Comparison of ENCODE assay signal across 16 cellular contexts in the genomic region with DNA sequence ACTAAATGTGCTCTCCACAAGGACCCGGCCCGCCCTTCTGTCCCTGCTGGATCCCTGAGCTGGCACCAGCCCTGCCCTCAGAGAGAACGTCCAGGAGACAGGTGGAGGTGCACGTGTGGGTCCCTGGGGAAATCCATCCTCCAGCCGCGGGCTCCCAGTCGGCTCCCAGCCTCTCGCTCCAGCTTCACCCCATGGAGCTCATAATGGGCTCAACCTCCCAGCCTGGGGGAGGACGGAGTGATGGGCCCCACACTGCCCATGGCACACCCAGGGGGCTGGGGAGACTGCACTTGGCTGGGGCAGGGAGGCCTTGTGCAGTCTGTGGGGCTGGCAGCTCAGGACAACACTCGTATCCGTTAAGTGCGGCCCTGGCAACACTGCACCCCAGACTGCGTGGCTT.
DNase-seq lines count a peak whose midpoint lies in the region; ATAC-seq and TF ChIP-seq lines count a peak whose summit lies in the region.
"Had no signal": no experiment of that assay in that cellular context is flagged by ENCODE, and none has a peak within 500 bp of the region (broad histone marks: within the 10 kb centered on the region; RNA-seq: fewer than 3 reads in every experiment).

No MANE protein-coding gene starts in this region.

- H3K36me3 Mint-ChIP-seq in activated B cell treated with CpG ODN at 0.5 μM for 24 hours (ENCODE audit: low read depth): peaks cover 38% of the 10 kb centered on the region
- H3K36me3 Mint-ChIP-seq in stimulated activated naive B cell treated with anti-CD40 and anti-IgM and Interleukin-4, amounts not matched to agents 10 μg/mL and 1 μg/mL and 100 μg/mL, for 72 hours: peaks cover 64 to 74% of the 10 kb centered on the region in 2 donors
- H3K36me3 Mint-ChIP-seq: CD4-positive, CD25-positive, alpha-beta regulatory T cell; CD8-positive, alpha-beta T cell had no signal

- H3K9me3 ChIP-seq in OCI-LY1 (ENCODE audit: low read length): no peaks in the 10 kb centered on the region
- H3K9me3 ChIP-seq: HAP-1 had no signal

- DNase-seq in activated B cell treated with CpG ODN at 0.5 μM for 24 hours: no peak
- DNase-seq in stimulated activated naive B cell treated with anti-CD40 and anti-IgM and Interleukin-4, amounts not matched to agents 10 μg/mL and 1 μg/mL and 100 μg/mL, for 72 hours: no peak
- no peak for DNase-seq in NCI-H187 (lab: John Stamatoyannopoulos, UW)
- no peak for DNase-seq in NCI-H345 (lab: John Stamatoyannopoulos, UW)
- DNase-seq in effector CD8-positive, alpha-beta T cell (lab: John Stamatoyannopoulos, UW): no peak
- DNase-seq: Caco-2; CD4-positive, CD25-positive, alpha-beta regulatory T cell; CD8-positive, alpha-beta T cell; DMS153; DND-41; GOT3; HFFc6 had no signal

- CTCF ChIA-PET in activated B cell treated with CpG ODN at 0.5 μM for 24 hours (lab: Charles Lee): interaction anchor here (0.8 kb wide), 1 partner anchor 41 kb away, joined by 3 read pairs; no protein-coding TSS in a partner anchor

- no peak overlapping the region for H3K4me3 ChIP-seq in OCI-LY1 (ENCODE audit: low read depth, low read length, poor library complexity, severe bottlenecking)
- H3K4me3 ChIP-seq: BLaER1, HAP-1 had no signal

- no peaks in the 10 kb centered on the region for H4K20me1 ChIP-seq in OCI-LY1 (ENCODE audit: insufficient read depth, low read length)
- H4K20me1 ChIP-seq: BLaER1 had no signal

- H3K9me3 Mint-ChIP-seq in activated B cell treated with CpG ODN at 0.5 μM for 24 hours: peaks cover 17% of the 10 kb centered on the region
- peaks cover 35% of the 10 kb centered on the region in 2 donors for H3K9me3 Mint-ChIP-seq in stimulated activated naive B cell treated with anti-CD40 and anti-IgM and Interleukin-4, amounts not matched to agents 10 μg/mL and 1 μg/mL and 100 μg/mL, for 72 hours

- POLR2A ChIA-PET in activated B cell treated with CpG ODN at 0.5 μM for 24 hours (lab: Charles Lee): interaction anchor here (5.2 to 7.4 kb wide), 2 partner anchors 39 to 82 kb away, joined by 89 to 96 read pairs; no protein-coding TSS in a partner anchor

- no peaks in the 10 kb centered on the region; the same call in 1 of the 2 replicates for H3K36me3 ChIP-seq in OCI-LY1 (ENCODE audit: insufficient read depth, low read length)
- H3K36me3 ChIP-seq: BLaER1, HAP-1 had no signal

- H3K4me3 Mint-ChIP-seq in activated B cell treated with CpG ODN at 0.5 μM for 24 hours: peak overlapping the region; percentile 94
- H3K4me3 Mint-ChIP-seq in stimulated activated naive B cell treated with anti-CD40 and anti-IgM and Interleukin-4, amounts not matched to agents 10 μg/mL and 1 μg/mL and 100 μg/mL, for 72 hours: peak overlapping the region; percentile 96
- H3K4me3 Mint-ChIP-seq: CD4-positive, CD25-positive, alpha-beta regulatory T cell; CD8-positive, alpha-beta T cell; HFFc6 had no signal

- no peaks in the 10 kb centered on the region for H3F3A ChIP-seq in OCI-LY1 (ENCODE audit: insufficient read depth, low read length)

- H3K27ac Mint-ChIP-seq in activated B cell treated with CpG ODN at 0.5 μM for 24 hours: no peak overlapping the region
- H3K27ac Mint-ChIP-seq in stimulated activated naive B cell treated with anti-CD40 and anti-IgM and Interleukin-4, amounts not matched to agents 10 μg/mL and 1 μg/mL and 100 μg/mL, for 72 hours: peak overlapping the region; percentile 99
- H3K27ac Mint-ChIP-seq: CD4-positive, CD25-positive, alpha-beta regulatory T cell; CD8-positive, alpha-beta T cell; HFFc6 had no signal

- H3K27me3 Mint-ChIP-seq in activated B cell treated with CpG ODN at 0.5 μM for 24 hours: no peaks in the 10 kb centered on the region
- H3K27me3 Mint-ChIP-seq in stimulated activated naive B cell treated with anti-CD40 and anti-IgM and Interleukin-4, amounts not matched to agents 10 μg/mL and 1 μg/mL and 100 μg/mL, for 72 hours: peaks cover 6 to 23% of the 10 kb centered on the region in 2 donors

- H2AFZ ChIP-seq in OCI-LY1 (ENCODE audit: low read length): no peak overlapping the region

- intact Hi-C loops in activated B cell treated with CpG ODN at 0.5 μM for 24 hours (cut with micrococcal nuclease): loop anchor here (5.0 kb wide), 1 partner anchor 75 kb away; no protein-coding TSS in a partner anchor

- H3K4me2 ChIP-seq in OCI-LY1 (ENCODE audit: low read length): peak overlapping the region; percentile 29; the same call in 1 of the 2 replicates

- peak overlapping the region; percentile 80 for H3K27ac ChIP-seq in OCI-LY1 (ENCODE audit: low read depth, low read length, poor library complexity, severe bottlenecking)
- H3K27ac ChIP-seq: BLaER1, C4-2B had no signal

- TF ChIP-seq CTCF in OCI-LY1 (IDR thresholded peaks at IDR 0.05; ENCODE audit: low read length): no peak
- TF ChIP-seq CTCF in activated B cell treated with CpG ODN at 0.5 μM for 24 hours (IDR thresholded peaks at IDR 0.05): no peak

- peaks cover 9% of the 10 kb centered on the region for H3K4me1 ChIP-seq in OCI-LY1 (ENCODE audit: insufficient read depth, low read length, severe bottlenecking)
- H3K4me1 ChIP-seq: Caco-2, HAP-1 had no signal

- peaks cover 60% of the 10 kb centered on the region for H3K4me1 Mint-ChIP-seq in activated B cell treated with CpG ODN at 0.5 μM for 24 hours
- peaks cover 49 to 68% of the 10 kb centered on the region in 2 donors for H3K4me1 Mint-ChIP-seq in stimulated activated naive B cell treated with anti-CD40 and anti-IgM and Interleukin-4, amounts not matched to agents 10 μg/mL and 1 μg/mL and 100 μg/mL, for 72 hours

- H3K27me3 ChIP-seq in OCI-LY1 (ENCODE audit: insufficient read depth, low read length): no peaks in the 10 kb centered on the region
- H3K27me3 ChIP-seq: BLaER1 had no signal

- no peak overlapping the region; the same call in 1 of the 2 replicates for H3K9ac ChIP-seq in OCI-LY1 (ENCODE audit: low read length)
- H3K9ac ChIP-seq: BLaER1 had no signal

- H3K79me2 ChIP-seq in OCI-LY1 (ENCODE audit: insufficient read depth, low read length): no peaks in the 10 kb centered on the region

- no peaks in the 10 kb centered on the region for H3K9me2 ChIP-seq in OCI-LY1 (ENCODE audit: low read depth, low read length)

- no peak for ATAC-seq in activated B cell treated with CpG ODN at 0.5 μM for 24 hours (ENCODE audit: low read depth)
- no peak for ATAC-seq in stimulated activated naive B cell treated with anti-CD40 and anti-IgM and Interleukin-4, amounts not matched to agents 10 μg/mL and 1 μg/mL and 100 μg/mL, for 72 hours (replicated peaks)
- ATAC-seq: CD8-positive, alpha-beta T cell had no signal
